Comparison of ENCODE assay signal across 20 cellular contexts in genomic region chrX:39320165-39320564, GRCh38.
DNase-seq lines count a peak whose midpoint lies in the region; ATAC-seq, FAIRE-seq and TF ChIP-seq lines count a peak whose summit lies in the region.
"Had no signal": no experiment of that assay in that cellular context is flagged by ENCODE, and none has a peak within 500 bp of the region (broad histone marks: within the 10 kb centered on the region; RNA-seq: fewer than 3 reads in every experiment).

No MANE protein-coding gene starts in this region.

- no peaks in the 10 kb centered on the region for H3K36me3 ChIP-seq in left ventricle myocardium inferior
- H3K36me3 ChIP-seq: neutrophil, suprapubic skin, WERI-Rb-1 had no signal

- ATAC-seq in left ventricle myocardium superior (peak; percentile 36), GM19023 (IDR thresholded peaks at IDR 0.05; ENCODE audit: unreplicated experiment) (no peak)
- ATAC-seq: A549, psoas muscle had no signal

- DNase-seq in NCI-H510A treated with DMSO at 0.1 percent for 48 hours (lab: John Stamatoyannopoulos, UW) (peak; percentile 8), NCI-H510A (lab: John Stamatoyannopoulos, UW) (no peak), left ventricle myocardium superior (no peak), left ventricle myocardium inferior (no peak), NCI-H2196 (lab: John Stamatoyannopoulos, UW; ENCODE audit: unreplicated experiment) (peak; percentile 38), cerebellum (ENCODE audit: low spot score) (peak; percentile 9), RCC 7860 (ENCODE audit: low spot score) (no peak)
- DNase-seq: activated effector memory CD4-positive, alpha-beta T cell treated with Interleukin-2 at 50 U/mL for 16 hours; GF-D8; HCEC 1CT; kidney; NCI-H1417 treated with DMSO at 0.1 percent for 48 hours; psoas muscle; WERI-Rb-1 had no signal

- no peaks in the 10 kb centered on the region for H3K4me1 ChIP-seq in left ventricle myocardium inferior
- H3K4me1 ChIP-seq: A549, psoas muscle, suprapubic skin had no signal

- intact Hi-C loops in left ventricle myocardium superior (cut with micrococcal nuclease): no loop called here
- intact Hi-C loops in left ventricle myocardium inferior (cut with micrococcal nuclease): no loop called here

- H3K9me3 ChIP-seq in left ventricle myocardium inferior (replicated peaks): no peaks in the 10 kb centered on the region
- H3K9me3 ChIP-seq: A549, neutrophil, psoas muscle, suprapubic skin had no signal

- H3K4me3 ChIP-seq in left ventricle myocardium inferior: no peak overlapping the region
- H3K4me3 ChIP-seq: A549, psoas muscle, SK-N-MC, suprapubic skin had no signal

- H3K27me3 ChIP-seq in left ventricle myocardium inferior (ENCODE audit: low read depth): no peaks in the 10 kb centered on the region
- H3K27me3 ChIP-seq: neutrophil, suprapubic skin had no signal

- FAIRE-seq in RCC 7860 (lab: Jason Lieb, UNC): no peak
- FAIRE-seq: A549, kidney, urothelium cell line had no signal

- no peak overlapping the region for H3K27ac ChIP-seq in left ventricle myocardium inferior (replicated peaks)
- H3K27ac ChIP-seq: A549, neutrophil, psoas muscle, SK-N-MC, suprapubic skin, WERI-Rb-1 had no signal

- no peak for TF ChIP-seq CTCF in left ventricle myocardium inferior (IDR thresholded peaks at IDR 0.05; ENCODE audit: borderline replicate concordance)

Comparison
In these comparisons a context has a peak if more than half of its experiments do, and no peak if none do; other contexts are left out.
1. DNase-seq: peak in NCI-H510A treated with DMSO at 0.1 percent for 48 hours (single experiment), NCI-H2196 (single experiment) and cerebellum (single experiment); none in NCI-H510A (single experiment), left ventricle myocardium superior (single experiment), left ventricle myocardium inferior (single experiment) and RCC 7860 (single experiment).